In the genomic region with DNA sequence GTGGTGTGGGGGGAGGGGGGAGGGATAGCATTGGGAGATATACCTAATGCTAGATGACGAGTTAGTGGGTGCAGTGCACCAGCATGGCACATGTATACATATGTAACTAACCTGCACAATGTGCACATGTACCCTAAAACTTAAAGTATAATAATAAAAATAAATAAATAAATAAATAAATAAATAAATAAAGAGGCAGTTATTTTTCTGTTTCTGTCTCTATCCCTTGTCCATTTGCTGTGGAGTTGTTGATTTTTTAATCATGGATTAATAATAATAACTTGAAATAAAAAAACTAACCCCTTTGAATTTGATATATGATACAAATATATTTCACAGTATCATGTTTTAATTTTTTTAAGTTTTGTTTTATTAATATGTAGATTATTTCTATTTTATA, we compare ENCODE assay signal across 1 cellular context. TPM values are rescaled to one million over a fixed set of nuclear protein-coding genes. Genes with fewer than 3 reads are reported as not detected.
"Had no signal": no experiment of that assay in that cellular context is flagged by ENCODE, and none has a peak within 500 bp of the region (broad histone marks: within the 10 kb centered on the region; RNA-seq: fewer than 3 reads in every experiment).

No MANE protein-coding gene starts in this region.

RNA-seq across cellular contexts. Expression of gene CD93, which starts 53.9 kb away (rescaled TPM):
- total RNA-seq: activated B cell treated with CpG ODN at 0.5 μM for 24 hours had no signal
